1 cellular context compared by ENCODE assay signal in genomic region chr2:85648619-85649018, GRCh38.
TF ChIP-seq lines count a peak whose summit lies in the region.

No MANE protein-coding gene starts in this region.

TF ChIP-seq in endothelial cell of umbilical vein, 7 proteins besides CTCF, POLR2A, EP300 and RAD21:
- TF ChIP-seq JUN (IDR thresholded peaks at IDR 0.05; ENCODE audit: borderline replicate concordance, insufficient read depth, insufficient read length, low read depth) (no peak), EZH2 (IDR thresholded peaks at IDR 0.05; ENCODE audit: borderline replicate concordance, low read depth, low read length, severe bottlenecking) (no peak), POLR2AphosphoS5 (IDR thresholded peaks at IDR 0.05; ENCODE audit: insufficient read depth, low read depth, low read length) (no peak), GATA2 (IDR thresholded peaks at IDR 0.05; ENCODE audit: insufficient read depth, insufficient read length, low read depth, low read length) (no peak), MYC (IDR thresholded peaks at IDR 0.05; ENCODE audit: low read depth, low read length) (no peak), MAX (IDR thresholded peaks at IDR 0.05; ENCODE audit: insufficient read depth, insufficient read length) (no peak), FOS (IDR thresholded peaks at IDR 0.05; ENCODE audit: borderline replicate concordance, insufficient read depth, low read length) (no peak)
TF ChIP-seq in endothelial cell of umbilical vein: peak in this region for 0.
